ENCODE assay signal across 10 cellular contexts in the genomic region with DNA sequence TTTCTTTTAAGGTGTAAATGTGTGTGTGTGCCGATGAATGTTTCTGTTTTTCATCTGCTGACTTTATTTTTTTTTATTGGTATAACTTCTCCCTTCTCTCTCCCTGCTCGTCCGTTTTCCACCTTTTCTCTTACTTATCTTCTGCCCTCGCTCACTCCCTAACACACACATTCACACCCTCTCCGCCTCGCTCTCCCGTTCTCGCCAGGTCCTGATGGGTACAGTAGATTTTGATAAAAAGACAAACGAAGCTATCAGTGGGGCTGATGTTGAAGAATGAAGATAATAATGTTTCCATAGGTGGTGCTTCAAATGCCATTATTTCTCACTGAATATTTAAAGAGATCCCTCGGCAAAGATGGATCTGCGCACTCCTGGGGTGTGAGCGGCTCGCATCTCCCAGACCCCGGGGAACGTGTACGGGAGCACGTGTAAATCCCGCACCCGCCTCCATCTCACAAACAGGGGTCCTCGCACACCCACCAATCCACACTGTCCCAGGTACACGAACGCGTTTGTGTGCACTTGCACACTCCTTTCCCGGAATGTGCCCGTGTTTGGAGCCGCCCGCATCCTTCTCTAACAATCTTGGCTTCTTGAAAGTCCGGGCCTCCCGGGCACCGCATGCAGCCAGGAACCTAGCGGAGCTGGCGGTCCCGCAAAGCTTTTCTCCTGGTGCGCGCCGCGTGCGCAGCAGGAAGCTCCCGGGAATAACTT. TPM values are rescaled to one million over a fixed set of nuclear protein-coding genes. Genes with fewer than 3 reads are reported as not detected.
DNase-seq lines count a peak whose midpoint lies in the region; TF ChIP-seq lines count a peak whose summit lies in the region.
"Had no signal": no experiment of that assay in that cellular context is flagged by ENCODE, and none has a peak within 500 bp of the region (broad histone marks: within the 10 kb centered on the region; RNA-seq: fewer than 3 reads in every experiment).

No MANE protein-coding gene starts in this region.

- POLR2A ChIA-PET in HEK293T (lab: Yijun Ruan, JAX), result interaction anchor here (0.6 to 2.1 kb wide), 7 partner anchors 9 to 470 kb away, joined by 3 to 8 read pairs (median 3); no protein-coding TSS in a partner anchor

- 10 to 13% methylated on average over 31 to 39 of the region's 39 CpGs for WGBS in lower leg skin, 2 donors

- H3K4me1 ChIP-seq in mucosa of rectum (ENCODE audit: control insufficient read depth in 2 of 2, insufficient read depth in 2 of 2, low read length in 2 of 2), result no peaks in the 10 kb centered on the region
- H3K4me1 ChIP-seq: foreskin keratinocyte had no signal

- CTCF ChIA-PET in HEK293T (lab: Yijun Ruan, JAX), result interaction anchor here (0.6 to 0.7 kb wide), 2 partner anchors 281 to 313 kb away, joined by 3 to 4 read pairs; no protein-coding TSS in a partner anchor

- no peaks in the 10 kb centered on the region for H3K9me3 ChIP-seq in mucosa of rectum (ENCODE audit: control insufficient read depth in 2 of 2, low read length in 2 of 2)

- peak overlapping the region; percentile 32 to 55 for H3K9ac ChIP-seq in mucosa of rectum (ENCODE audit: low read depth in 1 of 2, low read length in 2 of 2)

- TF ChIP-seq CTCF in lower leg skin (IDR thresholded peaks at IDR 0.05), result no peak

- peak overlapping the region; percentile 61 to 66 for H3K27ac ChIP-seq in mucosa of rectum (ENCODE audit: low read depth in 2 of 2, low read length in 2 of 2)
- H3K27ac ChIP-seq: foreskin keratinocyte had no signal

- TF ChIP-seq POLR2A in lower leg skin (IDR thresholded peaks at IDR 0.05), result no peak

- H3K27me3 ChIP-seq in mucosa of rectum (ENCODE audit: control insufficient read depth in 2 of 2, insufficient read depth in 2 of 2, low read length in 2 of 2), result peaks cover 0 to 13% of the 10 kb centered on the region in 2 donors

- intact Hi-C loops in lower leg skin (cut with DNase I; ENCODE audit: low total_unique reads), result no loop called here

- H3K36me3 ChIP-seq in mucosa of rectum (ENCODE audit: control insufficient read depth in 2 of 2, insufficient read depth in 2 of 2, low read length in 2 of 2), result no peaks in the 10 kb centered on the region

- DNase-seq in A172 (ENCODE audit: low spot score) (peak; percentile 18), HEK293T (ENCODE audit: extremely low spot score) (no peak), ecto neural progenitor cell (ENCODE audit: low spot score) (peak; percentile 66), NCI-H2196 treated with DMSO at 0.1 percent for 48 hours (lab: John Stamatoyannopoulos, UW; ENCODE audit: unreplicated experiment) (no peak), lower leg skin (ENCODE audit: low spot score in 2 of 2) (no peak)
- DNase-seq in stimulated activated CD4-positive, alpha-beta T cell treated with anti-CD3 and anti-CD28 coated beads, Interleukin-1b, Interleukin-23, amount 100 ng/mL, for 48 hours, result no peak
- no peak for DNase-seq in stimulated activated CD4-positive, alpha-beta T cell treated with anti-CD3 and anti-CD28 coated beads, Interleukin-2, amount 100 ng/mL, for 24 hours
- DNase-seq: DMS53 had no signal

- peak overlapping the region; percentile 24 to 60 for H3K4me3 ChIP-seq in mucosa of rectum (ENCODE audit: low read length in 2 of 2)
- H3K4me3 ChIP-seq in lower leg skin (ENCODE audit: low read depth, poor library complexity, severe bottlenecking), result no peak overlapping the region

TF ChIP-seq in HEK293T, 16 proteins besides CTCF, POLR2A, EP300 and RAD21:
- TF ChIP-seq NFRKB (IDR thresholded peaks at IDR 0.05) (no peak), ZNF384 (IDR thresholded peaks at IDR 0.05) (no peak), TARDBP (IDR thresholded peaks at IDR 0.05) (no peak), L3MBTL2 (conservative IDR thresholded peaks at IDR 0.05) (peak; percentile 75), FOXK2 (IDR thresholded peaks at IDR 0.05) (no peak)

RNA-seq across cellular contexts. Expression of a gene that starts 2.4 kb away (rescaled TPM):
- total RNA-seq in A172 (2014; rRNA removed; shearing (Covaris generic)), result 3.4 and 4.0 TPM in 2 replicates
- under 1 TPM in 3 of 4 donors, not detected in 1; 0.08 to 0.29 (median 0.08) TPM for total RNA-seq in lower leg skin
- total RNA-seq: foreskin keratinocyte had no signal

Comparison
In these comparisons a context has a peak if more than half of its experiments do, and no peak if none do; other contexts are left out.
1. DNase-seq: peak in A172 (single experiment) and ecto neural progenitor cell (single experiment); none in HEK293T (single experiment), stimulated activated CD4-positive, alpha-beta T cell treated with anti-CD3 and anti-CD28 coated beads, Interleukin-1b, Interleukin-23, amount 100 ng/mL, for 48 hours (single experiment), NCI-H2196 treated with DMSO at 0.1 percent for 48 hours (single experiment), lower leg skin (0 of 2) and stimulated activated CD4-positive, alpha-beta T cell treated with anti-CD3 and anti-CD28 coated beads, Interleukin-2, amount 100 ng/mL, for 24 hours (0 of 2).